19 cellular contexts compared by ENCODE assay signal in genomic region chrX:49103637-49104036, GRCh38.
"Had no signal": no experiment of that assay in that cellular context is flagged by ENCODE, and none has a peak within 500 bp of the region (broad histone marks: within the 10 kb centered on the region; RNA-seq: fewer than 3 reads in every experiment).

No MANE protein-coding gene starts in this region.

- H3K4me3 ChIP-seq: left lung, mucosa of descending colon, ovary, sigmoid colon, spleen had no signal

- H3K4me1 ChIP-seq: foreskin keratinocyte had no signal

- H3K27ac ChIP-seq: foreskin keratinocyte, left lung, ovary, sigmoid colon, spleen had no signal

- ATAC-seq: foreskin keratinocyte; left lung; mucosa of descending colon; naive thymus-derived CD4-positive, alpha-beta T cell; stimulated activated naive CD8-positive, alpha-beta T cell treated with anti-CD3 and anti-CD28 coated beads, Interleukin-15, amount 100 ng/mL, for 72 hours; WTC11 had no signal

- DNase-seq: activated CD4-positive, alpha-beta memory T cell treated with anti-CD3 and anti-CD28 coated beads, Interleukin-2, amount 10 ng/mL, durations not matched to agents 7 days and 5 days; activated CD4-positive, alpha-beta T cell treated with anti-CD3 and anti-CD28 coated beads for 4 hours; activated gamma-delta T cell treated with Interleukin-2 at 50 U/mL for 16 hours; activated naive CD8-positive, alpha-beta T cell treated with anti-CD3 and anti-CD28 coated beads, Interleukin-2, amount 10 ng/mL, durations not matched to agents 7 days and 5 days; aorta; effector memory CD4-positive, alpha-beta T cell; foreskin keratinocyte; glutamatergic neuron; hypothalamus; kidney; left lung; mucosa of descending colon; naive thymus-derived CD4-positive, alpha-beta T cell; ovary; sigmoid colon; spleen; stimulated activated naive CD8-positive, alpha-beta T cell treated with anti-CD3 and anti-CD28 coated beads, Interleukin-15, amount 100 ng/mL, for 72 hours had no signal

- FAIRE-seq: kidney, TTC549 had no signal

- H3K36me3 ChIP-seq: left lung, ovary, sigmoid colon had no signal

- H3K9me3 ChIP-seq: left lung, mucosa of descending colon, ovary, sigmoid colon, spleen had no signal

- H3K27me3 ChIP-seq: foreskin keratinocyte, left lung, ovary, sigmoid colon, spleen had no signal
